ENCODE assay signal across 8 cellular contexts in the genomic region with DNA sequence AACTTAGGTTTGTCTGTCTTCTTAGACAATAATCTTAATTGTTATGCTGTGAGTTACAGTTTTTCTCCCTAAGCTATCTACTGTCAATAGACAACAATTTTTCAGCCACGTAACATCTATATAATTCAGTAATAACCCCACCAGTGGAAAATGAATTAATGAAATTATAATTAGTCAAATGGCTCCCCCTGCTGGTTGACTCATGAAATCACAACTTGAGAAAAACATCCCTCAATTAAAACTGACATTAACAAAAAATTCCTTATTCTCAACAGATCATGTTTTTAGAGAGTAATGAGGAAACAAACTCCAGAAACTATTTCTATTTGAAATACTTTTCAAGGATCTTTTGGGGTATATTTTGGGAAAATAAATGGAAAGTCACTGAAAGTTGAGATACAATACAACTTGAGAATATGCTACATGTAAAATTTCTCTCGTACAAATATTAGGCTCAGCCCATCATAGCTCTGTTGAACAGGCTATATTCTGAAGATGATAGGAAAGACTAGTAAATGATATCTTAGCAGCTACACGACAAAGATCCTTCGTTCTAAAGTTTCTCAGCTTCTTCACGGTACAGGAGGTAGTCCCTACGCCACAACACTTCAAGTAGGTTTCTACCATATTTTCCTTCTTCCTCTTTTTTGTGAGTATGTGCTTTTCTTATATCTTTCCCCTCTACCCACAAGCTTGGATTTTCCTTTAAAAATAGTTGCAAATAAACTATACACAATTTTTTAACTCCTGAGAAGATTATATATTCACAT. TPM values are rescaled to one million over a fixed set of nuclear protein-coding genes. Genes with fewer than 3 reads are reported as not detected.
DNase-seq lines count a peak whose midpoint lies in the region; ATAC-seq and TF ChIP-seq lines count a peak whose summit lies in the region.

No MANE protein-coding gene starts in this region.

- H3K4me1 Mint-ChIP-seq in activated B cell treated with CpG ODN at 0.5 μM for 24 hours: peaks cover 13% of the 10 kb centered on the region
- peaks cover 9 to 10% of the 10 kb centered on the region in 2 donors for H3K4me1 Mint-ChIP-seq in stimulated activated naive B cell treated with anti-CD40 and anti-IgM and Interleukin-4, amounts not matched to agents 10 μg/mL and 1 μg/mL and 100 μg/mL, for 72 hours

- DNase-seq in left ventricle myocardium inferior (no peak), left ventricle myocardium superior (no peak), NCI-H1048 (lab: John Stamatoyannopoulos, UW) (peak; percentile 20), activated B cell treated with CpG ODN at 0.5 μM for 24 hours (no peak), germinal center (ENCODE audit: low spot score) (peak; percentile 57)
- no peak for DNase-seq in stimulated activated naive B cell treated with anti-CD40 and anti-IgM and Interleukin-4, amounts not matched to agents 10 μg/mL and 1 μg/mL and 100 μg/mL, for 72 hours

- H3K27me3 Mint-ChIP-seq in activated B cell treated with CpG ODN at 0.5 μM for 24 hours: no peaks in the 10 kb centered on the region
- no peaks in the 10 kb centered on the region for H3K27me3 Mint-ChIP-seq in stimulated activated naive B cell treated with anti-CD40 and anti-IgM and Interleukin-4, amounts not matched to agents 10 μg/mL and 1 μg/mL and 100 μg/mL, for 72 hours

- POLR2A ChIA-PET in activated B cell treated with CpG ODN at 0.5 μM for 24 hours (lab: Charles Lee): interaction anchor here (1.3 to 2.1 kb wide), 4 partner anchors 20 to 251 kb away, joined by 3 to 7 read pairs (median 4); partner anchors contain the start of genes ACAP2 and XXYLT1

- H3K4me3 Mint-ChIP-seq in activated B cell treated with CpG ODN at 0.5 μM for 24 hours: no peak overlapping the region
- no peak overlapping the region for H3K4me3 Mint-ChIP-seq in stimulated activated naive B cell treated with anti-CD40 and anti-IgM and Interleukin-4, amounts not matched to agents 10 μg/mL and 1 μg/mL and 100 μg/mL, for 72 hours

- H3K27me3 ChIP-seq in left ventricle myocardium inferior (ENCODE audit: low read depth): no peaks in the 10 kb centered on the region

- H3K27ac Mint-ChIP-seq in activated B cell treated with CpG ODN at 0.5 μM for 24 hours: peak overlapping the region; percentile 22
- peak overlapping the region; percentile 63 for H3K27ac Mint-ChIP-seq in stimulated activated naive B cell treated with anti-CD40 and anti-IgM and Interleukin-4, amounts not matched to agents 10 μg/mL and 1 μg/mL and 100 μg/mL, for 72 hours

- H3K9me3 Mint-ChIP-seq in activated B cell treated with CpG ODN at 0.5 μM for 24 hours: no peaks in the 10 kb centered on the region
- H3K9me3 Mint-ChIP-seq in stimulated activated naive B cell treated with anti-CD40 and anti-IgM and Interleukin-4, amounts not matched to agents 10 μg/mL and 1 μg/mL and 100 μg/mL, for 72 hours: no peaks in the 10 kb centered on the region

- H3K4me3 ChIP-seq in left ventricle myocardium inferior: no peak overlapping the region

- TF ChIP-seq CTCF in left ventricle myocardium inferior (IDR thresholded peaks at IDR 0.05; ENCODE audit: borderline replicate concordance) (peak; percentile 82), activated B cell treated with CpG ODN at 0.5 μM for 24 hours (IDR thresholded peaks at IDR 0.05) (peak; percentile 85)

- no peaks in the 10 kb centered on the region for H3K9me3 ChIP-seq in left ventricle myocardium inferior (replicated peaks)

- CTCF ChIA-PET in activated B cell treated with CpG ODN at 0.5 μM for 24 hours (lab: Charles Lee): interaction anchor here (0.9 to 5.3 kb wide), 9 partner anchors 10 to 852 kb away, joined by 3 to 70 read pairs (median 6); partner anchors contain the start of genes PPP1R2 and XXYLT1

- H3K27ac ChIP-seq in left ventricle myocardium inferior (replicated peaks): no peak overlapping the region

- peaks cover 61% of the 10 kb centered on the region for H3K36me3 Mint-ChIP-seq in activated B cell treated with CpG ODN at 0.5 μM for 24 hours (ENCODE audit: low read depth)
- H3K36me3 Mint-ChIP-seq in stimulated activated naive B cell treated with anti-CD40 and anti-IgM and Interleukin-4, amounts not matched to agents 10 μg/mL and 1 μg/mL and 100 μg/mL, for 72 hours: peaks cover 8 to 21% of the 10 kb centered on the region in 2 donors

- intact Hi-C loops in left ventricle myocardium inferior (cut with micrococcal nuclease) (loop anchor here (5.0 to 10.0 kb wide), 2 partner anchors 245 to 838 kb away; partner anchors contain the start of gene FAM43A), left ventricle myocardium superior (cut with micrococcal nuclease) (no loop called here), activated B cell treated with CpG ODN at 0.5 μM for 24 hours (cut with micrococcal nuclease) (loop anchor here (1.0 to 10.0 kb wide), 5 partner anchors 20 to 852 kb away; partner anchors contain the start of genes PPP1R2 and XXYLT1)

- ATAC-seq in left ventricle myocardium superior: no peak
- peak; percentile 10 for ATAC-seq in activated B cell treated with CpG ODN at 0.5 μM for 24 hours (ENCODE audit: low read depth)
- ATAC-seq in stimulated activated naive B cell treated with anti-CD40 and anti-IgM and Interleukin-4, amounts not matched to agents 10 μg/mL and 1 μg/mL and 100 μg/mL, for 72 hours (replicated peaks): peak; percentile 63 to 73
- no peak for ATAC-seq in HG02759 (IDR thresholded peaks at IDR 0.05; ENCODE audit: unreplicated experiment)
- no peak for ATAC-seq in GM18873 (IDR thresholded peaks at IDR 0.05; ENCODE audit: low FRiP score, unreplicated experiment)

- H3K36me3 ChIP-seq in left ventricle myocardium inferior: peaks cover 36% of the 10 kb centered on the region

- peaks cover 6% of the 10 kb centered on the region for H3K4me1 ChIP-seq in left ventricle myocardium inferior

RNA-seq across cellular contexts. Expression of gene PPP1R2, which starts 20.7 kb away (rescaled TPM):
- total RNA-seq in left ventricle myocardium inferior (39.7 TPM), left ventricle myocardium superior (33.7 TPM), activated B cell treated with CpG ODN at 0.5 μM for 24 hours (62.5 and 64.1 TPM in 2 replicates)

Comparison
In these comparisons a context has a peak if more than half of its experiments do, and no peak if none do; other contexts are left out.
1. DNase-seq: peak in NCI-H1048 (single experiment) and germinal center (single experiment); none in left ventricle myocardium inferior (single experiment), left ventricle myocardium superior (single experiment), activated B cell treated with CpG ODN at 0.5 μM for 24 hours (single experiment) and stimulated activated naive B cell treated with anti-CD40 and anti-IgM and Interleukin-4, amounts not matched to agents 10 μg/mL and 1 μg/mL and 100 μg/mL, for 72 hours (single experiment).
2. ATAC-seq: peak in activated B cell treated with CpG ODN at 0.5 μM for 24 hours (single experiment) and stimulated activated naive B cell treated with anti-CD40 and anti-IgM and Interleukin-4, amounts not matched to agents 10 μg/mL and 1 μg/mL and 100 μg/mL, for 72 hours (2 of 2); none in left ventricle myocardium superior (single experiment), HG02759 (single experiment) and GM18873 (single experiment).